9 cellular contexts compared by ENCODE assay signal in the genomic region with DNA sequence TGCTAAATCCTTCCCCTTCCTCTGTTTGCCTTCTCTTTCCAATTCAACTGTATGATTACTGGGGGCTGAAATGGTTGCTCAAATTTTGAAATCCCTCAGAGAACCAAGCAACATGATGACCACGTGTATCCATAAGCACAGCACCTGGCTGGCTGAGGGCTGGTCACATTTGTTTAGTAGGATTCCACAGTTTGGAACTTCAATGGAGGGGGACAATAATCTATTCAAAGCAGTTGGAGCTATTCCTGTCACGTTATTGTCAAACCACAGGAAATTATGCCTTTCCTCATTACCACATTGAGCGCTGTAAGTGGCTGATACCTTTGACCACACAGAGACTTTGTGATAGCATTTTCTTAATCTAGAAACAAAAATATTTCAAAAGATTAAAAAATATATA. TPM values are rescaled to one million over a fixed set of nuclear protein-coding genes. Genes with fewer than 3 reads are reported as not detected.
DNase-seq lines count a peak whose midpoint lies in the region; ATAC-seq and TF ChIP-seq lines count a peak whose summit lies in the region.
"Had no signal": no experiment of that assay in that cellular context is flagged by ENCODE, and none has a peak within 500 bp of the region (broad histone marks: within the 10 kb centered on the region; RNA-seq: fewer than 3 reads in every experiment).

No MANE protein-coding gene starts in this region.

- CTCF ChIA-PET in activated CD4-positive, alpha-beta memory T cell treated with anti-CD3 and anti-CD28 coated beads, Interleukin-2, amount 10 ng/mL, durations not matched to agents 7 days and 5 days (lab: Charles Lee): interaction anchor here (1.2 to 14.0 kb wide), 2 partner anchors 70 to 107 kb away, joined by 4 to 210 read pairs; no protein-coding TSS in a partner anchor

- peaks cover 59% of the 10 kb centered on the region for H3K4me1 ChIP-seq in MM.1S (ENCODE audit: low read length)
- H3K4me1 ChIP-seq in smooth muscle cell (ENCODE audit: low read depth): peaks cover 35% of the 10 kb centered on the region

- H3K9me2 ChIP-seq in MM.1S (replicated peaks; ENCODE audit: insufficient read depth, low read length): no peaks in the 10 kb centered on the region

- DNase-seq in GDM1 (lab: John Stamatoyannopoulos, UW) (peak; percentile 29), MM.1S (no peak), globus pallidus (ENCODE audit: low spot score) (no peak), smooth muscle cell (lab: John Stamatoyannopoulos, UW; ENCODE audit: unreplicated experiment) (no peak)
- DNase-seq in activated CD4-positive, alpha-beta memory T cell treated with anti-CD3 and anti-CD28 coated beads, Interleukin-2, amount 10 ng/mL, durations not matched to agents 7 days and 5 days: no peak
- DNase-seq in naive thymus-derived CD8-positive, alpha-beta T cell: peak in 2 of 10 donors; percentile 36 to 54
- DNase-seq: activated CD4-positive, alpha-beta T cell treated with anti-CD3 and anti-CD28 coated beads for 1 hour; DMS79 treated with DMSO at 0.1 percent for 48 hours had no signal

- no peak overlapping the region for H3K4me3 Mint-ChIP-seq in activated CD4-positive, alpha-beta memory T cell treated with anti-CD3 and anti-CD28 coated beads, Interleukin-2, amount 10 ng/mL, durations not matched to agents 7 days and 5 days
- H3K4me3 Mint-ChIP-seq in naive thymus-derived CD8-positive, alpha-beta T cell: peak overlapping the region; percentile 53 to 85 (median 68)

- H3K4me2 ChIP-seq in MM.1S (ENCODE audit: low read depth, low read length) (0 out of 2 replicates have a peak overlapping the region, but pooled peaks have one; percentile 34), smooth muscle cell (no peak overlapping the region)

- POLR2A ChIA-PET in activated CD4-positive, alpha-beta memory T cell treated with anti-CD3 and anti-CD28 coated beads, Interleukin-2, amount 10 ng/mL, durations not matched to agents 7 days and 5 days (lab: Charles Lee): interaction anchor here (1.4 to 25.0 kb wide), 5 partner anchors 9 to 103 kb away, joined by 5 to 1502 read pairs (median 693); partner anchors contain the start of gene TMSB4X
- POLR2A ChIA-PET in naive thymus-derived CD8-positive, alpha-beta T cell (lab: Charles Lee): interaction anchor here (0.8 to 24.3 kb wide), 8 partner anchors 11 to 504 kb away, joined by 3 to 1336 read pairs (median 93); no protein-coding TSS in a partner anchor

- WGBS in smooth muscle cell (ENCODE audit: low lambda C conversion rate): 86% methylated on average over 3 of the region's 3 CpGs

- H3K27me3 ChIP-seq in MM.1S (replicated peaks; ENCODE audit: insufficient read depth, low read length): no peaks in the 10 kb centered on the region
- no peaks in the 10 kb centered on the region for H3K27me3 ChIP-seq in smooth muscle cell (ENCODE audit: low read depth)

- peaks cover 78% of the 10 kb centered on the region for H3K4me1 Mint-ChIP-seq in activated CD4-positive, alpha-beta memory T cell treated with anti-CD3 and anti-CD28 coated beads, Interleukin-2, amount 10 ng/mL, durations not matched to agents 7 days and 5 days
- peaks cover 26 to 84% (median 66%) of the 10 kb centered on the region in 4 donors for H3K4me1 Mint-ChIP-seq in naive thymus-derived CD8-positive, alpha-beta T cell

- H4K20me1 ChIP-seq in MM.1S (ENCODE audit: insufficient read depth, low read length) (no peaks in the 10 kb centered on the region), smooth muscle cell (ENCODE audit: low read depth) (peaks cover 13% of the 10 kb centered on the region)

- TF ChIP-seq CTCF in MM.1S (IDR thresholded peaks at IDR 0.05; ENCODE audit: low read length) (no peak), smooth muscle cell (IDR thresholded peaks at IDR 0.05; ENCODE audit: borderline replicate concordance, insufficient read depth, poor library complexity, severe bottlenecking) (no peak)

- no peaks in the 10 kb centered on the region for H3K79me2 ChIP-seq in MM.1S (ENCODE audit: low read length)
- peaks cover 9% of the 10 kb centered on the region for H3K79me2 ChIP-seq in smooth muscle cell (ENCODE audit: low read depth)

- H3K27ac ChIP-seq in MM.1S (ENCODE audit: low read length) (no peak overlapping the region), smooth muscle cell (ENCODE audit: low read depth) (no peak overlapping the region)

- H3F3A ChIP-seq in MM.1S (ENCODE audit: insufficient read depth, low read length) (peaks cover 16% of the 10 kb centered on the region), smooth muscle cell (ENCODE audit: low read depth) (peaks cover 20% of the 10 kb centered on the region)

- no peak overlapping the region for H3K4me3 ChIP-seq in MM.1S (ENCODE audit: low read length)
- no peak overlapping the region for H3K4me3 ChIP-seq in smooth muscle cell

- H2AFZ ChIP-seq in MM.1S (ENCODE audit: low read length) (no peak overlapping the region), smooth muscle cell (ENCODE audit: low read depth) (no peak overlapping the region)

- peak overlapping the region; percentile 83 for H3K27ac Mint-ChIP-seq in activated CD4-positive, alpha-beta memory T cell treated with anti-CD3 and anti-CD28 coated beads, Interleukin-2, amount 10 ng/mL, durations not matched to agents 7 days and 5 days
- peak overlapping the region; percentile 93 to 100 (median 98) for H3K27ac Mint-ChIP-seq in naive thymus-derived CD8-positive, alpha-beta T cell

- ATAC-seq in naive thymus-derived CD8-positive, alpha-beta T cell: peak in 1 of 2 donors; percentile 4
- no peak for ATAC-seq in GM19023 (IDR thresholded peaks at IDR 0.05; ENCODE audit: unreplicated experiment)

- H3K9ac ChIP-seq in MM.1S (ENCODE audit: low read length) (no peak overlapping the region), smooth muscle cell (ENCODE audit: low read depth) (no peak overlapping the region)

- H3K9me3 ChIP-seq in MM.1S (replicated peaks; ENCODE audit: insufficient read depth, low read length) (no peaks in the 10 kb centered on the region), smooth muscle cell (replicated peaks; ENCODE audit: low read depth) (no peaks in the 10 kb centered on the region)

- H3K36me3 Mint-ChIP-seq in activated CD4-positive, alpha-beta memory T cell treated with anti-CD3 and anti-CD28 coated beads, Interleukin-2, amount 10 ng/mL, durations not matched to agents 7 days and 5 days (ENCODE audit: low read depth): peaks cover 31% of the 10 kb centered on the region
- H3K36me3 Mint-ChIP-seq in naive thymus-derived CD8-positive, alpha-beta T cell: peaks cover 16 to 18% (median 16%) of the 10 kb centered on the region in 3 donors

- no peaks in the 10 kb centered on the region for H3K36me3 ChIP-seq in MM.1S (replicated peaks; ENCODE audit: insufficient read depth, low read length)
- H3K36me3 ChIP-seq in smooth muscle cell (ENCODE audit: low read depth): no peaks in the 10 kb centered on the region

- no peaks in the 10 kb centered on the region for H3K27me3 Mint-ChIP-seq in activated CD4-positive, alpha-beta memory T cell treated with anti-CD3 and anti-CD28 coated beads, Interleukin-2, amount 10 ng/mL, durations not matched to agents 7 days and 5 days
- no peaks in the 10 kb centered on the region for H3K27me3 Mint-ChIP-seq in naive thymus-derived CD8-positive, alpha-beta T cell

- peaks cover 3% of the 10 kb centered on the region for H3K9me3 Mint-ChIP-seq in activated CD4-positive, alpha-beta memory T cell treated with anti-CD3 and anti-CD28 coated beads, Interleukin-2, amount 10 ng/mL, durations not matched to agents 7 days and 5 days
- H3K9me3 Mint-ChIP-seq in naive thymus-derived CD8-positive, alpha-beta T cell: peaks cover 0 to 5% (median 2%) of the 10 kb centered on the region in 9 donors

RNA-seq across cellular contexts. Expression of gene TMSB4X, which starts 7.0 kb away (rescaled TPM):
- over 10,000 TPM; 10,813 to 11,021 TPM for total RNA-seq in activated CD4-positive, alpha-beta memory T cell treated with anti-CD3 and anti-CD28 coated beads, Interleukin-2, amount 10 ng/mL, durations not matched to agents 7 days and 5 days
- 1,000 to 10,000 TPM; 4,350 to 4,478 TPM for total RNA-seq in naive thymus-derived CD8-positive, alpha-beta T cell
- over 10,000 TPM; 23,903 to 30,039 (median 28,786) TPM for polyA plus RNA-seq in naive thymus-derived CD8-positive, alpha-beta T cell
- total RNA-seq in smooth muscle cell: 9,386 and 9,721 TPM in 2 replicates
- 11,762 and 12,637 TPM in 2 replicates for polyA plus RNA-seq in smooth muscle cell
